Comparison of ENCODE assay signal across 1 cellular context in genomic region chr2:75607988-75608683, GRCh38.
TF ChIP-seq lines count a peak whose summit lies in the region.

No MANE protein-coding gene starts in this region.

TF ChIP-seq in WTC11, 78 proteins besides CTCF, POLR2A, EP300 and RAD21 (continued from another document):
- TF ChIP-seq, protein P1, sequence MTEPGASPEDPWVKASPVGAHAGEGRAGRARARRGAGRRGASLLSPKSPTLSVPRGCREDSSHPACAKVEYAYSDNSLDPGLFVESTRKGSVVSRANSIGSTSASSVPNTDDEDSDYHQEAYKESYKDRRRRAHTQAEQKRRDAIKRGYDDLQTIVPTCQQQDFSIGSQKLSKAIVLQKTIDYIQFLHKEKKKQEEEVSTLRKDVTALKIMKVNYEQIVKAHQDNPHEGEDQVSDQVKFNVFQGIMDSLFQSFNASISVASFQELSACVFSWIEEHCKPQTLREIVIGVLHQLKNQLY (CRISPR knock-in tag; IDR thresholded peaks at IDR 0.05), result no peak
- TF ChIP-seq ZSCAN18 (CRISPR knock-in tag; IDR thresholded peaks at IDR 0.05), result no peak
TF ChIP-seq in WTC11: peak in this region for 1.
